Comparison of ENCODE assay signal across 8 cellular contexts in the genomic region with DNA sequence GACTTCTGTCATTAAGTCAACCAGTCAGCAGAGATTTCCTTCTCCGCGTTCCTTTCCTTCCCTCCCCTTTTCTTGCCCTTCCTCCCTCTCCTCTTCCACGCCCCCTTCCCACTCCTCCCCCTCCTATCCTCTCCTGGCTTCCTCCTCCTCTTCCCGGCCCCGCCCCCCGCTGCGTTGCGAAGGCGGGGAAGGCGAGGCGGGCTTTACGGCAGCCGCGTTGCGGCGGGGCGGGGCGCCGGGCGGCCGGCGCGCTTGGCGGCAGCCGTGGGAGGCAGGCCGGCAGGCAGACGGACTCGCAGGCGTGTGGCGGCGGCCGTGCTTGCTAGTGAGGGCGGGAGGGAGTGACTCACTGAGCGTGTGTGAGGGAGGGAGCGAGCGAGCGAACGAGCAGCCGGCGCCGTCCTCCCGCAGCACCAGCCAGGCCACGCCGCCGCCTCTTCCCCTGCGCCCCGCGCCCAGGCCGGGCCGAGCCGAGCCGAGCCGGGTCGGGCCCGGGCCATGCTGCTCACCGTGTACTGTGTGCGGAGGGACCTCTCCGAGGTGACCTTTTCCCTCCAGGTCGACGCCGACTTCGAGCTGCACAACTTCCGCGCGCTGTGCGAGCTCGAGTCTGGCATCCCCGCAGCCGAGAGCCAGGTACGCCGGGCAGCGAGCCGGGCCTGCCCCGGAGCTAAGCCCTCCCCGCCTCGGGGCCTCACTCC. TPM values are rescaled to one million over a fixed set of nuclear protein-coding genes. Genes with fewer than 3 reads are reported as not detected.
DNase-seq lines count a peak whose midpoint lies in the region; ATAC-seq lines count a peak whose summit lies in the region.

A gene (plus strand): TSS at position 286 of the 701 bp plus-strand sequence. CDS start 213 bp downstream, at position 499.

- H3K27ac ChIP-seq in HUES48 (ENCODE audit: low read depth, low read length): peak within 1 kb of the TSS; percentile 93

- peaks cover 14% of the 10 kb centered on the region; the same call in 1 of the 2 replicates for H3K36me3 ChIP-seq in HUES48 (ENCODE audit: control insufficient read depth, insufficient read depth, low read length)
- no peaks in the 10 kb centered on the region for H3K36me3 ChIP-seq in NT2/D1 (ENCODE audit: insufficient read depth, insufficient read length, low read length)
- H3K36me3 ChIP-seq in endocrine pancreas (ENCODE audit: control insufficient read depth, insufficient read depth, low read length): no peaks in the 10 kb centered on the region

- no peaks in the 10 kb centered on the region for H3K27me3 ChIP-seq in HUES48 (ENCODE audit: control insufficient read depth, insufficient read depth, low read length)
- no peaks in the 10 kb centered on the region for H3K27me3 ChIP-seq in NT2/D1 (ENCODE audit: insufficient read depth, insufficient read length)
- H3K27me3 ChIP-seq in endocrine pancreas (ENCODE audit: control insufficient read depth, insufficient read depth, low read length): no peaks in the 10 kb centered on the region

- H3K4me3 ChIP-seq in HUES48 (ENCODE audit: low read depth, low read length) (peak within 1 kb of the TSS; percentile 96), NT2/D1 (ENCODE audit: insufficient read length, low read depth) (peak within 1 kb of the TSS; percentile 98), endocrine pancreas (ENCODE audit: control insufficient read depth, insufficient read depth, low read length) (peak within 1 kb of the TSS; percentile 92)

- H3K9me3 ChIP-seq in HUES48 (ENCODE audit: control insufficient read depth, insufficient read depth, low read length) (no peaks in the 10 kb centered on the region), NT2/D1 (ENCODE audit: insufficient read depth, low read length) (no peaks in the 10 kb centered on the region), endocrine pancreas (ENCODE audit: control insufficient read depth, low read length) (no peaks in the 10 kb centered on the region)

- peaks cover 10% of the 10 kb centered on the region for H3K4me1 ChIP-seq in HUES48 (ENCODE audit: control insufficient read depth, insufficient read depth, low read length)
- H3K4me1 ChIP-seq in NT2/D1 (ENCODE audit: insufficient read depth, insufficient read length): no peaks in the 10 kb centered on the region
- peaks cover 19% of the 10 kb centered on the region for H3K4me1 ChIP-seq in endocrine pancreas (ENCODE audit: control insufficient read depth, insufficient read depth, low read length)

- DNase-seq in CMK (ENCODE audit: low read depth) (peak; percentile 95), NT2/D1 (ENCODE audit: low read depth, low spot score) (peak; percentile 86), mesenteric fat pad (ENCODE audit: low spot score) (peak; percentile 99)
- DNase-seq in activated CD8-positive, alpha-beta memory T cell treated with anti-CD3 and anti-CD28 coated beads, Interleukin-2, amount 50 U/mL, for 1 hour (ENCODE audit: extremely low read depth): peak; percentile 81
- DNase-seq in stimulated activated CD8-positive, alpha-beta memory T cell treated with anti-CD3 and anti-CD28 coated beads, Interleukin-15, amount 100 ng/mL, for 1 hour (ENCODE audit: low read depth): peak; percentile 83

- peak within 1 kb of the TSS; percentile 89 for H3K9ac ChIP-seq in HUES48 (ENCODE audit: low read depth, low read length)
- peak within 1 kb of the TSS; percentile 99 for H3K9ac ChIP-seq in NT2/D1 (ENCODE audit: insufficient read length, low read depth)
- peak within 1 kb of the TSS; percentile 93 for H3K9ac ChIP-seq in endocrine pancreas (ENCODE audit: control insufficient read depth, insufficient read depth, low read length)

- ATAC-seq in GM21381 (IDR thresholded peaks at IDR 0.05; ENCODE audit: unreplicated experiment): peak; percentile 70

RNA-seq across cellular contexts. Expression of the gene that starts here (rescaled TPM):
- 75.4 TPM for total RNA-seq in mesenteric fat pad

Comparison
In these comparisons a context has a peak if more than half of its experiments do, and no peak if none do; other contexts are left out.
1. Peak in every context shown above with its lines: DNase-seq, ATAC-seq, H3K4me3 ChIP-seq and H3K27ac ChIP-seq.